Comparison of ENCODE assay signal across 8 cellular contexts in the genomic region with DNA sequence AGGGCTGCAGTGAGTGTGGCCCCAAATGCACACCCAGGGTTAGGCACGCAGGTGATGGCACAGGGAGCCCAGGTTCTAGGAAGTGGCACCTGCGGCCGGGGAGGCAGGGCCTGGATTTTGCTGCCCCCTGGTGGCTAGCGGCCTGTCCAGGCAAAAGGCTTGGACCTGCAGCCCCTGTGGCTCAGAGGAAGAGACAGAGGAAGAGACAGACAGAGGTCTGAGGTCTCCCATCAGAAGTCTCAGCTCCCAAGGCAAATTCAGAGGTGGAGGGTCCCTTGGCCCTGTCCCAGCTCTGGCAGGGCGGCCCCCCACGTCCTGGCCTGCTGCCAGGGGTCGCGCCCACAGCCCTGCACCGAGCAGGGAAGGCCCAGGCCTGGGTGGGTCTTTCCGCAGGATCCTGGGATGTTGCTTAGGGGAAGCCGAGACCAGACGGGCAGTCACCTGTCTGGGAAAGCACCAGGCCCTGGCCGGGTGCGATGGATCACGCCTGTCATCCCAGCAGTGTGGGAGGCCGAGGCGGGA. TPM values are rescaled to one million over a fixed set of nuclear protein-coding genes. Genes with fewer than 3 reads are reported as not detected.
DNase-seq lines count a peak whose midpoint lies in the region; ATAC-seq and TF ChIP-seq lines count a peak whose summit lies in the region.

No MANE protein-coding gene starts in this region.

- H3K18ac ChIP-seq in neuronal stem cell (ENCODE audit: low read length), result peak overlapping the region; percentile 99

- TF ChIP-seq POLR2A in GM15510 (IDR thresholded peaks at IDR 0.05; ENCODE audit: borderline replicate concordance, extremely low read depth, insufficient read length) (peak; percentile 24), Raji (IDR thresholded peaks at IDR 0.05; ENCODE audit: insufficient read depth, low read depth, low read length) (peak; percentile 63), suprapubic skin (IDR thresholded peaks at IDR 0.05) (peak in 1 of 2 donors; percentile 14)

- H3K4me2 ChIP-seq in neuronal stem cell (ENCODE audit: insufficient read depth, low read length, poor library complexity, severe bottlenecking), result peak overlapping the region; percentile 94

- H3K27ac ChIP-seq in foreskin keratinocyte, result no peak overlapping the region
- H3K27ac ChIP-seq in neuronal stem cell (replicated peaks; ENCODE audit: low read length), result peak overlapping the region; percentile 90
- H3K27ac ChIP-seq in suprapubic skin, result peak overlapping the region; percentile 95

- H4K91ac ChIP-seq in neuronal stem cell (ENCODE audit: low read depth, low read length, poor library complexity), result no peak overlapping the region

- DNase-seq in A172 (ENCODE audit: low spot score) (peak; percentile 25), HuH-7.5 (ENCODE audit: low spot score) (peak; percentile 94), foreskin keratinocyte (no peak), neuronal stem cell (ENCODE audit: low spot score) (peak; percentile 76), suprapubic skin (ENCODE audit: low spot score in 2 of 2) (peak; percentile 89 to 92)
- DNase-seq in activated naive CD4-positive, alpha-beta T cell (lab: John Stamatoyannopoulos, UW), result peak; percentile 41 to 75 (median 67)

- peak overlapping the region; percentile 86 for H2AFZ ChIP-seq in neuronal stem cell (ENCODE audit: low read length)

- peak overlapping the region; percentile 24 for H2BK12ac ChIP-seq in neuronal stem cell (ENCODE audit: low read length)

- TF ChIP-seq EP300 in suprapubic skin (IDR thresholded peaks at IDR 0.05), result no peak

- H3K36me3 ChIP-seq in neuronal stem cell (replicated peaks in 1 of 2; ENCODE audit: control insufficient read depth in 2 of 2, insufficient read depth in 2 of 2, low read length in 2 of 2), result no peaks in the 10 kb centered on the region
- H3K36me3 ChIP-seq in suprapubic skin, result no peaks in the 10 kb centered on the region

- peak overlapping the region; percentile 92 for H3K23ac ChIP-seq in neuronal stem cell (ENCODE audit: low read depth, low read length, poor library complexity)

- peak overlapping the region; percentile 89 for H3K14ac ChIP-seq in neuronal stem cell (ENCODE audit: low read length)

- peak overlapping the region; percentile 100 for H2BK5ac ChIP-seq in neuronal stem cell (ENCODE audit: low read length)

- H3K4me1 ChIP-seq in foreskin keratinocyte, result peaks cover 4% of the 10 kb centered on the region
- peaks cover 39 to 57% of the 10 kb centered on the region in 2 donors for H3K4me1 ChIP-seq in neuronal stem cell (ENCODE audit: control insufficient read depth in 2 of 2, insufficient read depth in 1 of 2, low read depth in 1 of 2, low read length in 2 of 2)
- H3K4me1 ChIP-seq in suprapubic skin, result peaks cover 68% of the 10 kb centered on the region

- ATAC-seq in foreskin keratinocyte, result peak; percentile 46

- H4K8ac ChIP-seq in neuronal stem cell (ENCODE audit: low read depth, low read length), result no peak overlapping the region

- peaks cover 13% of the 10 kb centered on the region for H3K79me1 ChIP-seq in neuronal stem cell (ENCODE audit: low read depth, low read length)

- peak overlapping the region; percentile 100 for H2AK5ac ChIP-seq in neuronal stem cell (ENCODE audit: low read depth, low read length)

- TF ChIP-seq CTCF in foreskin keratinocyte (conservative IDR thresholded peaks at IDR 0.05) (peak; percentile 97), suprapubic skin (IDR thresholded peaks at IDR 0.05) (peak; percentile 84 to 93)

- peak overlapping the region; percentile 98 for H3K9ac ChIP-seq in neuronal stem cell (ENCODE audit: low read depth, low read length, poor library complexity)

- H3K9me3 ChIP-seq in neuronal stem cell (replicated peaks in 1 of 2; ENCODE audit: control insufficient read depth in 2 of 2, insufficient read depth in 1 of 2, low read depth in 1 of 2, low read length in 2 of 2) (no peaks in the 10 kb centered on the region), suprapubic skin (no peaks in the 10 kb centered on the region)

- peak overlapping the region; percentile 97 for H3K4ac ChIP-seq in neuronal stem cell (ENCODE audit: low read length)

- WGBS in neuronal stem cell (ENCODE audit: extremely low coverage in 2 of 2, insufficient read length in 2 of 2, insufficient replicate concordance in 1 of 2), 2 donors, result no CpG with 5 or more reads among the region's 17 CpGs
- 0% methylated on average over 3 of the region's 17 CpGs for whole genome bisulfite sequencing in suprapubic skin

- no peak overlapping the region for H2BK120ac ChIP-seq in neuronal stem cell (ENCODE audit: low read depth, low read length)

- H3K27me3 ChIP-seq in foreskin keratinocyte, result no peaks in the 10 kb centered on the region
- H3K27me3 ChIP-seq in neuronal stem cell (ENCODE audit: control insufficient read depth in 3 of 3, insufficient read depth in 3 of 3, low read depth in 1 of 3, low read length in 3 of 3), result no peaks in the 10 kb centered on the region
- no peaks in the 10 kb centered on the region for H3K27me3 ChIP-seq in suprapubic skin

- no peak overlapping the region for H2BK15ac ChIP-seq in neuronal stem cell (ENCODE audit: low read length)

- H3K4me3 ChIP-seq in neuronal stem cell (ENCODE audit: low read length in 2 of 2) (peak overlapping the region in 1 of 2 donors; percentile 91), suprapubic skin (peak overlapping the region; percentile 64)

RNA-seq across cellular contexts. Expression of a gene that starts 8.0 kb away (rescaled TPM):
- 0.05 and 0.10 TPM in 2 replicates for total RNA-seq in A172 (2014; rRNA removed; shearing (Covaris generic))
- total RNA-seq in foreskin keratinocyte, result 11.4 and 13.0 TPM in 2 replicates
- polyA plus RNA-seq in foreskin keratinocyte, result 16.4 and 18.0 TPM in 2 replicates
- 1.1 TPM for polyA plus RNA-seq in neuronal stem cell (2013, experiment 1 of 2)
- polyA plus RNA-seq in neuronal stem cell (2013, experiment 2 of 2), result 1.3 TPM
- 100 to 1,000 TPM in 1 of 4 donors, 10 to 100 TPM in 3; 33.3 to 111 (median 60.9) TPM for total RNA-seq in suprapubic skin

RNA-seq across cellular contexts. Expression of a gene that starts 18.1 kb away (rescaled TPM):
- not detected in 2 replicates for total RNA-seq in A172 (2014; rRNA removed; shearing (Covaris generic))
- 0.85 and 1.5 TPM in 2 replicates for total RNA-seq in foreskin keratinocyte
- 0.54 and 0.91 TPM in 2 replicates for polyA plus RNA-seq in foreskin keratinocyte
- 208 TPM for polyA plus RNA-seq in neuronal stem cell (2013, experiment 1 of 2)
- 209 TPM for polyA plus RNA-seq in neuronal stem cell (2013, experiment 2 of 2)
- total RNA-seq in suprapubic skin, result 10 to 100 TPM in 1 of 4 donors, 1 to 10 TPM in 3; 2.6 to 12.0 (median 5.9) TPM

RNA-seq across cellular contexts. Expression of a gene that starts 21.7 kb away (rescaled TPM):
- 6.5 and 7.7 TPM in 2 replicates for total RNA-seq in A172 (2014; rRNA removed; shearing (Covaris generic))
- total RNA-seq in foreskin keratinocyte (24.5 and 25.5 TPM in 2 replicates), suprapubic skin (10 to 100 TPM; 17.7 to 36.0 (median 29.7) TPM)
- polyA plus RNA-seq in foreskin keratinocyte, result 16.6 and 19.4 TPM in 2 replicates
- 23.5 TPM for polyA plus RNA-seq in neuronal stem cell (2013, experiment 1 of 2)
- polyA plus RNA-seq in neuronal stem cell (2013, experiment 2 of 2), result 22.7 TPM

RNA-seq across cellular contexts. Expression of a gene that starts 38.4 kb away (rescaled TPM):
- total RNA-seq in A172 (2014; rRNA removed; shearing (Covaris generic)), result 23.1 and 27.9 TPM in 2 replicates
- total RNA-seq in foreskin keratinocyte (22.4 and 25.2 TPM in 2 replicates), suprapubic skin (10 to 100 TPM in 2 of 4 donors, 1 to 10 TPM in 2; 9.7 to 16.3 (median 10.7) TPM)
- polyA plus RNA-seq in foreskin keratinocyte, result 24.6 and 26.4 TPM in 2 replicates
- 35.1 TPM for polyA plus RNA-seq in neuronal stem cell (2013, experiment 1 of 2)
- 35.3 TPM for polyA plus RNA-seq in neuronal stem cell (2013, experiment 2 of 2)

Comparison
In these comparisons a context has a peak if more than half of its experiments do, and no peak if none do; other contexts are left out.
1. DNase-seq: peak in A172 (single experiment), HuH-7.5 (single experiment), activated naive CD4-positive, alpha-beta T cell (4 of 4), neuronal stem cell (single experiment) and suprapubic skin (2 of 2); none in foreskin keratinocyte (0 of 2).
2. RNA of a gene that starts 8.0 kb away (total RNA-seq): 33.3 to 111 TPM in suprapubic skin and 11.4 to 13.0 TPM in foreskin keratinocyte; 0.05 to 0.10 TPM in A172; every median in the first group is over 10 times any median in the second.